Comparison of ENCODE assay signal across 8 cellular contexts in genomic region chr3:49410844-49411549, GRCh38. TPM values are rescaled to one million over a fixed set of nuclear protein-coding genes. Genes with fewer than 3 reads are reported as not detected.
DNase-seq lines count a peak whose midpoint lies in the region; ATAC-seq and TF ChIP-seq lines count a peak whose summit lies in the region.

No MANE protein-coding gene starts in this region.

- no peak for DNase-seq in activated T-cell treated with anti-CD3 and anti-CD28 coated beads, Interleukin-2, amount 50 U/mL, for 24 hours
- no peak for DNase-seq in activated T-cell treated with anti-CD3 and anti-CD28 coated beads, Interleukin-2, amount 50 U/mL, for 48 hours
- DNase-seq in adrenal gland (peak in 2 of 7 donors; percentile 65 to 74), kidney epithelial cell (ENCODE audit: low read depth) (no peak), cerebellum (ENCODE audit: low spot score) (no peak), HEK293T (ENCODE audit: extremely low spot score) (no peak)

- peak overlapping the region; percentile 96 for H3K27ac Mint-ChIP-seq in activated T-cell treated with anti-CD3 and anti-CD28 coated beads, Interleukin-2, amount 50 U/mL, for 24 hours

- H3K27me3 Mint-ChIP-seq in activated T-cell treated with anti-CD3 and anti-CD28 coated beads, Interleukin-2, amount 50 U/mL, for 24 hours = no peaks in the 10 kb centered on the region

- H3K4me1 Mint-ChIP-seq in activated T-cell treated with anti-CD3 and anti-CD28 coated beads, Interleukin-2, amount 50 U/mL, for 24 hours (ENCODE audit: low read depth) = peaks cover 66% of the 10 kb centered on the region

- TF ChIP-seq POLR2A in adrenal gland (IDR thresholded peaks at IDR 0.05) = no peak

- H3K36me3 Mint-ChIP-seq in activated T-cell treated with anti-CD3 and anti-CD28 coated beads, Interleukin-2, amount 50 U/mL, for 24 hours (ENCODE audit: low read depth) = peaks cover 70% of the 10 kb centered on the region

- H3K4me3 Mint-ChIP-seq in activated T-cell treated with anti-CD3 and anti-CD28 coated beads, Interleukin-2, amount 50 U/mL, for 24 hours = peak overlapping the region; percentile 92

- H3K4me1 ChIP-seq in adrenal gland (replicated peaks in 1 of 2) = peaks cover 32 to 61% of the 10 kb centered on the region in 2 donors

- H3K4me3 ChIP-seq in adrenal gland (peak overlapping the region; percentile 47 to 99 (median 86)), kidney epithelial cell (ENCODE audit: low read depth, low read length) (peak overlapping the region; percentile 94)

- H3K9me3 Mint-ChIP-seq in activated T-cell treated with anti-CD3 and anti-CD28 coated beads, Interleukin-2, amount 50 U/mL, for 24 hours = no peaks in the 10 kb centered on the region

- TF ChIP-seq CTCF in adrenal gland (IDR thresholded peaks at IDR 0.05) (no peak), kidney epithelial cell (IDR thresholded peaks at IDR 0.05; ENCODE audit: insufficient read depth, low read length, poor library complexity, severe bottlenecking) (no peak)

- no peaks in the 10 kb centered on the region for H3K27me3 ChIP-seq in adrenal gland
- no peaks in the 10 kb centered on the region for H3K27me3 ChIP-seq in kidney epithelial cell (ENCODE audit: control insufficient read depth, insufficient read depth, low read length)

- peaks cover 0 to 8% of the 10 kb centered on the region in 2 donors for H3K36me3 ChIP-seq in adrenal gland (replicated peaks in 1 of 2)
- peaks cover 2% of the 10 kb centered on the region for H3K36me3 ChIP-seq in kidney epithelial cell (ENCODE audit: control insufficient read depth, insufficient read depth, low read length)

- POLR2A ChIA-PET in HEK293T (lab: Yijun Ruan, JAX) = interaction anchor here (0.8 to 2.7 kb wide), 6 partner anchors 14 to 113 kb away, joined by 3 to 27 read pairs (median 6); partner anchors contain the start of genes DAG1 and USP4

- H3K9me3 ChIP-seq in adrenal gland (replicated peaks in 1 of 3) = no peaks in the 10 kb centered on the region

- 0 to 1% (median 1%) methylated on average over 27 to 35 of the region's 35 CpGs for WGBS in adrenal gland, 4 donors

- intact Hi-C loops in adrenal gland (cut with DNase I) = no loop called here

- CTCF ChIA-PET in HEK293T (lab: Yijun Ruan, JAX) = no interaction called here

- no peak for ATAC-seq in GM19452 (IDR thresholded peaks at IDR 0.05; ENCODE audit: unreplicated experiment)

- H3K27ac ChIP-seq in adrenal gland = peak overlapping the region; percentile 85 to 100 (median 98)
- H3K27ac ChIP-seq in temporal lobe (ENCODE audit: low read depth, low read length) = peak overlapping the region; percentile 40

TF ChIP-seq in HEK293T, 16 proteins besides CTCF, POLR2A, EP300 and RAD21:
- TF ChIP-seq L3MBTL2 (conservative IDR thresholded peaks at IDR 0.05) = no peak
- no peak for TF ChIP-seq FOXM1 (IDR thresholded peaks at IDR 0.05; ENCODE audit: borderline replicate concordance)
- no peak for TF ChIP-seq NFRKB (IDR thresholded peaks at IDR 0.05)
- TF ChIP-seq FOXA1 (IDR thresholded peaks at IDR 0.05) = no peak
- TF ChIP-seq CTBP1 (IDR thresholded peaks at IDR 0.05; ENCODE audit: borderline replicate concordance) = no peak
- TF ChIP-seq, protein P1, sequence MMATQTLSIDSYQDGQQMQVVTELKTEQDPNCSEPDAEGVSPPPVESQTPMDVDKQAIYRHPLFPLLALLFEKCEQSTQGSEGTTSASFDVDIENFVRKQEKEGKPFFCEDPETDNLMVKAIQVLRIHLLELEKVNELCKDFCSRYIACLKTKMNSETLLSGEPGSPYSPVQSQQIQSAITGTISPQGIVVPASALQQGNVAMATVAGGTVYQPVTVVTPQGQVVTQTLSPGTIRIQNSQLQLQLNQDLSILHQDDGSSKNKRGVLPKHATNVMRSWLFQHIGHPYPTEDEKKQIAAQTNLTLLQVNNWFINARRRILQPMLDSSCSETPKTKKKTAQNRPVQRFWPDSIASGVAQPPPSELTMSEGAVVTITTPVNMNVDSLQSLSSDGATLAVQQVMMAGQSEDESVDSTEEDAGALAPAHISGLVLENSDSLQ (IDR thresholded peaks at IDR 0.05) = no peak
- TF ChIP-seq LEF1 (IDR thresholded peaks at IDR 0.05; ENCODE audit: borderline replicate concordance) = no peak
- no peak for TF ChIP-seq SUZ12 (IDR thresholded peaks at IDR 0.05)
- no peak for TF ChIP-seq ZNF384 (IDR thresholded peaks at IDR 0.05)
- TF ChIP-seq SP1 (IDR thresholded peaks at IDR 0.05) = no peak
- TF ChIP-seq HDGF (IDR thresholded peaks at IDR 0.05; ENCODE audit: borderline replicate concordance) = no peak
- no peak for TF ChIP-seq TARDBP (IDR thresholded peaks at IDR 0.05)
- TF ChIP-seq ARNT (IDR thresholded peaks at IDR 0.05) = no peak
- no peak for TF ChIP-seq ELF4 (IDR thresholded peaks at IDR 0.05)
- no peak for TF ChIP-seq BHLHE40 (IDR thresholded peaks at IDR 0.05; ENCODE audit: borderline replicate concordance)

RNA-seq across cellular contexts. Expression of gene RHOA, which starts 0.8 kb away (rescaled TPM):
- total RNA-seq in adrenal gland (100 to 1,000 TPM; 357 to 913 (median 482) TPM), kidney epithelial cell (400 and 501 TPM in 2 replicates), temporal lobe (104 TPM), cerebellum (113 TPM)
- polyA plus RNA-seq in adrenal gland = 100 to 1,000 TPM; 185 to 796 (median 189) TPM

RNA-seq across cellular contexts. Expression of gene TCTA, which starts 1.2 kb away (rescaled TPM):
- 10 to 100 TPM; 31.7 to 83.3 (median 46.0) TPM for total RNA-seq in adrenal gland
- 100 to 1,000 TPM in 1 of 3 donors, 10 to 100 TPM in 2; 26.9 to 116 (median 33.7) TPM for polyA plus RNA-seq in adrenal gland
- 16.0 and 17.4 TPM in 2 replicates for total RNA-seq in kidney epithelial cell
- total RNA-seq in temporal lobe = 9.3 TPM
- 11.3 TPM for total RNA-seq in cerebellum

RNA-seq across cellular contexts. Expression of gene AMT, which starts 11.3 kb away (rescaled TPM):
- total RNA-seq in adrenal gland = 10 to 100 TPM in 7 of 8 donors, 1 to 10 TPM in 1; 5.6 to 33.0 (median 19.9) TPM
- polyA plus RNA-seq in adrenal gland = 10 to 100 TPM; 18.9 to 55.8 (median 22.9) TPM
- total RNA-seq in kidney epithelial cell = 4.9 and 6.6 TPM in 2 replicates
- 3.9 TPM for total RNA-seq in temporal lobe
- total RNA-seq in cerebellum = 3.9 TPM

RNA-seq across cellular contexts. Expression of gene NICN1, which starts 18.1 kb away (rescaled TPM):
- total RNA-seq in adrenal gland (10 to 100 TPM; 11.6 to 58.6 (median 20.0) TPM), kidney epithelial cell (5.4 and 13.1 TPM in 2 replicates), temporal lobe (8.9 TPM), cerebellum (8.3 TPM)
- 1 to 10 TPM; 8.8 to 9.9 (median 9.2) TPM for polyA plus RNA-seq in adrenal gland

RNA-seq across cellular contexts. Expression of gene GPX1, which starts 52.8 kb away (rescaled TPM):
- total RNA-seq in adrenal gland (1,000 to 10,000 TPM in 2 of 8 donors, 100 to 1,000 TPM in 6; 429 to 1,200 (median 517) TPM), kidney epithelial cell (422 and 502 TPM in 2 replicates), temporal lobe (44.7 TPM), cerebellum (40.8 TPM)
- 100 to 1,000 TPM in 2 of 3 donors, 10 to 100 TPM in 1; 60.3 to 942 (median 567) TPM for polyA plus RNA-seq in adrenal gland
